Comparison of ENCODE assay signal across 18 cellular contexts in genomic region chr6:168967556-168967955, GRCh38.
DNase-seq lines count a peak whose midpoint lies in the region; ATAC-seq and TF ChIP-seq lines count a peak whose summit lies in the region.
"Had no signal": no experiment of that assay in that cellular context is flagged by ENCODE, and none has a peak within 500 bp of the region (broad histone marks: within the 10 kb centered on the region; RNA-seq: fewer than 3 reads in every experiment).

No MANE protein-coding gene starts in this region.

- no peak overlapping the region for H3K18ac ChIP-seq in mesenchymal stem cell (ENCODE audit: low read depth in 1 of 2, low read length in 2 of 2)

- H4K91ac ChIP-seq in mesenchymal stem cell (ENCODE audit: low read length) = no peak overlapping the region

- H3K27ac ChIP-seq in BLaER1 treated with 17β-estradiol and CSF1 and Interleukin-3, amounts not matched to agents 10 nM and 100 nM = peak overlapping the region in 4 of 11 experiments; percentile 25 to 57 (median 42); a peak in 6 of 22 replicates
- H3K27ac ChIP-seq in mesenchymal stem cell (ENCODE audit: low read length, poor library complexity, severe bottlenecking) (no peak overlapping the region), skeletal muscle tissue (ENCODE audit: low read depth, low read length) (peak overlapping the region; percentile 39), foreskin keratinocyte (no peak overlapping the region), SK-N-SH (ENCODE audit: low read depth in 2 of 2, low read length in 1 of 2) (no peak overlapping the region)
- H3K27ac ChIP-seq: C4-2B, right lobe of liver, upper lobe of right lung had no signal

- no peaks in the 10 kb centered on the region for H3K79me2 ChIP-seq in SK-N-SH (ENCODE audit: insufficient read depth)

- H3K4me3 ChIP-seq in BLaER1 treated with 17β-estradiol and CSF1 and Interleukin-3, amounts not matched to agents 10 nM and 100 nM = no peak overlapping the region
- H3K4me3 ChIP-seq in astrocyte of the cerebellum (ENCODE audit: low read depth, low read length) (no peak overlapping the region), mesenchymal stem cell (ENCODE audit: insufficient read depth in 1 of 2, low read depth in 1 of 2, low read length in 2 of 2) (no peak overlapping the region), skeletal muscle tissue (ENCODE audit: low read length in 3 of 3) (no peak overlapping the region), SK-N-SH (ENCODE audit: low read depth in 2 of 2, low read length in 1 of 2) (no peak overlapping the region)
- H3K4me3 ChIP-seq: right lobe of liver, upper lobe of right lung had no signal

- 89% methylated on average over 1 of the region's 1 CpG for WGBS in mesenchymal stem cell
- WGBS in SK-N-SH (ENCODE audit: low lambda C conversion rate) = 31% methylated on average over 1 of the region's 1 CpG

- H3K27me3 Mint-ChIP-seq in glutamatergic neuron (ENCODE audit: unreplicated experiment) = peaks cover 1% of the 10 kb centered on the region

- H4K20me1 ChIP-seq in BLaER1 treated with 17β-estradiol and CSF1 and Interleukin-3, amounts not matched to agents 10 nM and 100 nM = no peaks in the 10 kb centered on the region
- no peaks in the 10 kb centered on the region for H4K20me1 ChIP-seq in SK-N-SH (ENCODE audit: insufficient read depth)

- no peaks in the 10 kb centered on the region for H3F3A ChIP-seq in SK-N-SH (replicated peaks; ENCODE audit: insufficient read depth)

- CTCF ChIA-PET in SK-N-SH (lab: Yijun Ruan, JAX) = interaction anchor here (1.1 to 3.4 kb wide), 2 partner anchors 11 to 25 kb away, joined by 3 to 15 read pairs; no protein-coding TSS in a partner anchor

- H3K9ac ChIP-seq in BLaER1 treated with 17β-estradiol and CSF1 and Interleukin-3, amounts not matched to agents 10 nM and 100 nM = no peak overlapping the region
- peak overlapping the region; percentile 77 for H3K9ac ChIP-seq in mesenchymal stem cell (ENCODE audit: low read length)
- no peak overlapping the region for H3K9ac ChIP-seq in skeletal muscle tissue (ENCODE audit: low read depth in 1 of 3, low read length in 3 of 3)
- no peak overlapping the region for H3K9ac ChIP-seq in SK-N-SH

- no peak overlapping the region for H2AFZ ChIP-seq in mesenchymal stem cell (ENCODE audit: low read depth, low read length)
- H2AFZ ChIP-seq in SK-N-SH (ENCODE audit: low read depth) = no peak overlapping the region

- H3K4me1 Mint-ChIP-seq in glutamatergic neuron (ENCODE audit: low read depth, unreplicated experiment) = no peaks in the 10 kb centered on the region
- H3K4me1 Mint-ChIP-seq: activated B cell treated with CpG ODN at 0.5 μM for 24 hours; activated CD4-positive, alpha-beta memory T cell treated with anti-CD3 and anti-CD28 coated beads, Interleukin-2, amount 10 ng/mL, durations not matched to agents 7 days and 5 days had no signal

- no peak overlapping the region for H3K23ac ChIP-seq in mesenchymal stem cell (ENCODE audit: low read length in 2 of 2)

- H2BK15ac ChIP-seq in mesenchymal stem cell (ENCODE audit: low read depth, poor library complexity, severe bottlenecking) = no peak overlapping the region

- H2BK12ac ChIP-seq in mesenchymal stem cell (ENCODE audit: low read length in 2 of 2) = no peak overlapping the region

- peaks cover 0 to 26% (median 9%) of the 10 kb centered on the region in 11 experiments; a peak in 9 of 22 replicates for H3K9me3 ChIP-seq in BLaER1 treated with 17β-estradiol and CSF1 and Interleukin-3, amounts not matched to agents 10 nM and 100 nM (replicated peaks in 1 of 11)
- H3K9me3 ChIP-seq in mesenchymal stem cell (ENCODE audit: control insufficient read depth, low read length) (peaks cover 2% of the 10 kb centered on the region), skeletal muscle tissue (ENCODE audit: control insufficient read depth in 3 of 3, low read length in 3 of 3) (no peaks in the 10 kb centered on the region), SK-N-SH (no peaks in the 10 kb centered on the region)
- H3K9me3 ChIP-seq: right lobe of liver, upper lobe of right lung had no signal

- peak overlapping the region in 6 of 11 experiments; percentile 6 to 53 (median 30); a peak in 4 of 22 replicates for H3K4me2 ChIP-seq in BLaER1 treated with 17β-estradiol and CSF1 and Interleukin-3, amounts not matched to agents 10 nM and 100 nM
- H3K4me2 ChIP-seq in mesenchymal stem cell (ENCODE audit: low read length, poor library complexity, severe bottlenecking) = no peak overlapping the region
- H3K4me2 ChIP-seq in SK-N-SH = no peak overlapping the region

- TF ChIP-seq CTCF in astrocyte of the cerebellum (IDR thresholded peaks at IDR 0.05; ENCODE audit: low read depth, low read length, missing control alignments) = no peak
- no peak for TF ChIP-seq CTCF in glutamatergic neuron (IDR thresholded peaks at IDR 0.05; ENCODE audit: partially characterized antibody, unreplicated experiment)
- TF ChIP-seq CTCF in foreskin keratinocyte (conservative IDR thresholded peaks at IDR 0.05) = no peak
- no peak for TF ChIP-seq CTCF in SK-N-SH (IDR thresholded peaks at IDR 0.05)

- peaks cover 6 to 19% (median 16%) of the 10 kb centered on the region in 10 experiments; a peak in 18 of 20 replicates for H3K4me1 ChIP-seq in BLaER1 treated with 17β-estradiol and CSF1 and Interleukin-3, amounts not matched to agents 10 nM and 100 nM
- H3K4me1 ChIP-seq in mesenchymal stem cell (ENCODE audit: control insufficient read depth, insufficient read depth, low read depth, low read length) = peaks cover 2% of the 10 kb centered on the region
- peaks cover 18 to 34% (median 18%) of the 10 kb centered on the region in 3 donors for H3K4me1 ChIP-seq in skeletal muscle tissue (ENCODE audit: control insufficient read depth in 3 of 3, insufficient read depth in 3 of 3, low read length in 3 of 3)
- H3K4me1 ChIP-seq in foreskin keratinocyte = no peaks in the 10 kb centered on the region
- peaks cover 0 to 2% of the 10 kb centered on the region in 2 experiments; a peak in 1 of 4 replicates for H3K4me1 ChIP-seq in SK-N-SH (ENCODE audit: control insufficient read depth in 1 of 2, insufficient read depth in 2 of 2, low read depth in 1 of 2, low read length in 1 of 2)
- H3K4me1 ChIP-seq: right lobe of liver, upper lobe of right lung had no signal

- no peak overlapping the region for H3K4me3 Mint-ChIP-seq in glutamatergic neuron (ENCODE audit: unreplicated experiment)
- H3K4me3 Mint-ChIP-seq: activated B cell treated with CpG ODN at 0.5 μM for 24 hours; activated CD4-positive, alpha-beta memory T cell treated with anti-CD3 and anti-CD28 coated beads, Interleukin-2, amount 10 ng/mL, durations not matched to agents 7 days and 5 days; activated T-cell treated with anti-CD3 and anti-CD28 coated beads, Interleukin-2, amount 50 U/mL, for 24 hours; effector memory CD8-positive, alpha-beta T cell had no signal

- no peaks in the 10 kb centered on the region for H3K27me3 ChIP-seq in BLaER1 treated with 17β-estradiol and CSF1 and Interleukin-3, amounts not matched to agents 10 nM and 100 nM
- H3K27me3 ChIP-seq in mesenchymal stem cell (ENCODE audit: control insufficient read depth in 1 of 2, insufficient read depth in 1 of 2, low read length in 2 of 2) (no peaks in the 10 kb centered on the region), skeletal muscle tissue (ENCODE audit: control insufficient read depth in 3 of 3, insufficient read depth in 3 of 3, low read length in 3 of 3) (no peaks in the 10 kb centered on the region), foreskin keratinocyte (no peaks in the 10 kb centered on the region), SK-N-SH (ENCODE audit: insufficient read depth) (no peaks in the 10 kb centered on the region)
- H3K27me3 ChIP-seq: right lobe of liver, upper lobe of right lung had no signal

- no peak overlapping the region for H3K4ac ChIP-seq in mesenchymal stem cell (ENCODE audit: low read depth in 1 of 2, low read length in 2 of 2)

- no peaks in the 10 kb centered on the region for H3K79me1 ChIP-seq in mesenchymal stem cell (replicated peaks; ENCODE audit: low read length, poor library complexity, severe bottlenecking)

- no peak overlapping the region for H2AK5ac ChIP-seq in mesenchymal stem cell (ENCODE audit: low read length, severe bottlenecking)

- no peak for TF ChIP-seq RAD21 in SK-N-SH (IDR thresholded peaks at IDR 0.05; ENCODE audit: low read length)

- H2BK5ac ChIP-seq in mesenchymal stem cell (ENCODE audit: low read depth, low read length, poor library complexity, severe bottlenecking) = no peak overlapping the region

- no peak for ATAC-seq in foreskin keratinocyte
- ATAC-seq in SK-N-SH treated with all-trans-retinoic acid at 6 μM for 48 hours = no peak
- ATAC-seq: stimulated activated naive CD8-positive, alpha-beta T cell treated with anti-CD3 and anti-CD28 coated beads, Interleukin-15, Interleukin-2, amounts not matched to agents 100 U/mL and 50 U/mL, for 24 hours; upper lobe of right lung had no signal

- peak; percentile 40 for DNase-seq in astrocyte of the cerebellum (ENCODE audit: low read depth)
- no peak for DNase-seq in mesenchymal stem cell
- DNase-seq in glutamatergic neuron = no peak
- no peak for DNase-seq in foreskin keratinocyte
- no peak for DNase-seq in SK-N-SH
- DNase-seq: activated B cell treated with CpG ODN at 0.5 μM for 24 hours; activated CD4-positive, alpha-beta memory T cell treated with anti-CD3 and anti-CD28 coated beads, Interleukin-2, amount 10 ng/mL, durations not matched to agents 7 days and 5 days; activated naive CD4-positive, alpha-beta T cell; activated T-cell treated with anti-CD3 and anti-CD28 coated beads, Interleukin-2, amount 50 U/mL, for 24 hours; NCI-H1105; right lobe of liver; stimulated activated naive CD8-positive, alpha-beta T cell treated with anti-CD3 and anti-CD28 coated beads, Interleukin-15, Interleukin-2, amounts not matched to agents 100 U/mL and 50 U/mL, for 24 hours; upper lobe of right lung had no signal

- H3K9me2 ChIP-seq in SK-N-SH = no peaks in the 10 kb centered on the region

- in situ Hi-C loops in astrocyte of the cerebellum (cut with HindIII; ENCODE audit: low sequenced_read_pairs) = no loop called here

- H3K9me3 Mint-ChIP-seq in glutamatergic neuron (ENCODE audit: unreplicated experiment) = no peaks in the 10 kb centered on the region
- H3K9me3 Mint-ChIP-seq: activated CD4-positive, alpha-beta memory T cell treated with anti-CD3 and anti-CD28 coated beads, Interleukin-2, amount 10 ng/mL, durations not matched to agents 7 days and 5 days; activated T-cell treated with anti-CD3 and anti-CD28 coated beads, Interleukin-2, amount 50 U/mL, for 24 hours; effector memory CD8-positive, alpha-beta T cell had no signal

- TF ChIP-seq EP300 in SK-N-SH (IDR thresholded peaks at IDR 0.05; ENCODE audit: borderline replicate concordance in 1 of 2, low read depth in 1 of 2, low read length in 1 of 2) = no peak

- no peak overlapping the region for H4K8ac ChIP-seq in mesenchymal stem cell (ENCODE audit: low read length)

- H2BK120ac ChIP-seq in mesenchymal stem cell (ENCODE audit: low read depth, low read length) = no peak overlapping the region

- no peak overlapping the region for H3K14ac ChIP-seq in mesenchymal stem cell (ENCODE audit: low read length in 2 of 2)

- no peaks in the 10 kb centered on the region for H3K36me3 ChIP-seq in BLaER1 treated with 17β-estradiol and CSF1 and Interleukin-3, amounts not matched to agents 10 nM and 100 nM
- no peaks in the 10 kb centered on the region for H3K36me3 ChIP-seq in mesenchymal stem cell (ENCODE audit: control insufficient read depth in 1 of 2, insufficient read depth in 2 of 2, low read depth in 1 of 2, low read length in 2 of 2)
- no peaks in the 10 kb centered on the region for H3K36me3 ChIP-seq in skeletal muscle tissue (ENCODE audit: control insufficient read depth in 3 of 3, insufficient read depth in 3 of 3, low read length in 3 of 3)
- no peaks in the 10 kb centered on the region for H3K36me3 ChIP-seq in SK-N-SH (replicated peaks in 1 of 2; ENCODE audit: control insufficient read depth in 1 of 2, insufficient read depth in 2 of 2, low read length in 1 of 2)
- H3K36me3 ChIP-seq: right lobe of liver, upper lobe of right lung had no signal

- POLR2A ChIA-PET in SK-N-SH (lab: Yijun Ruan, JAX) = no interaction called here

- no peaks in the 10 kb centered on the region for H3K36me3 Mint-ChIP-seq in glutamatergic neuron (ENCODE audit: unreplicated experiment)

- no peak overlapping the region for H3K27ac Mint-ChIP-seq in glutamatergic neuron (ENCODE audit: unreplicated experiment)
- H3K27ac Mint-ChIP-seq: activated B cell treated with CpG ODN at 0.5 μM for 24 hours; activated CD4-positive, alpha-beta memory T cell treated with anti-CD3 and anti-CD28 coated beads, Interleukin-2, amount 10 ng/mL, durations not matched to agents 7 days and 5 days; activated T-cell treated with anti-CD3 and anti-CD28 coated beads, Interleukin-2, amount 50 U/mL, for 24 hours had no signal

Comparison
In these comparisons a context has a peak if more than half of its experiments do, and no peak if none do; other contexts are left out.
1. H3K4me2 ChIP-seq: peak in BLaER1 treated with 17β-estradiol and CSF1 and Interleukin-3, amounts not matched to agents 10 nM and 100 nM (6 of 11); none in mesenchymal stem cell (single experiment) and SK-N-SH (single experiment).